Comparison of ENCODE assay signal across 19 cellular contexts in genomic region chr5:172078027-172078426, GRCh38.
DNase-seq lines count a peak whose midpoint lies in the region; ATAC-seq and TF ChIP-seq lines count a peak whose summit lies in the region.
"Had no signal": no experiment of that assay in that cellular context is flagged by ENCODE, and none has a peak within 500 bp of the region (broad histone marks: within the 10 kb centered on the region; RNA-seq: fewer than 3 reads in every experiment).

No MANE protein-coding gene starts in this region.

- H3K27me3 Mint-ChIP-seq in endodermal cell (ENCODE audit: insufficient read depth): no peaks in the 10 kb centered on the region
- H3K27me3 Mint-ChIP-seq in activated T-cell treated with anti-CD3 and anti-CD28 coated beads, Interleukin-2, amount 50 U/mL, for 4 hours (ENCODE audit: low read depth): no peaks in the 10 kb centered on the region
- H3K27me3 Mint-ChIP-seq: CD4-positive, CD25-positive, alpha-beta regulatory T cell; memory B cell; stimulated activated naive CD8-positive, alpha-beta T cell treated with anti-CD3 and anti-CD28 coated beads, Interleukin-15, amount 100 ng/mL, for 72 hours had no signal

- no peak for ATAC-seq in GM19395 (IDR thresholded peaks at IDR 0.05; ENCODE audit: unreplicated experiment)
- no peak for ATAC-seq in activated T-cell treated with anti-CD3 and anti-CD28 coated beads, Interleukin-2, amount 50 U/mL, for 4 hours

- TF ChIP-seq CTCF in endodermal cell (conservative IDR thresholded peaks at IDR 0.05) (no peak), sigmoid colon (IDR thresholded peaks at IDR 0.05) (no peak), GM10266 (IDR thresholded peaks at IDR 0.05; ENCODE audit: control insufficient read depth, insufficient read depth, low read depth, missing control alignments) (no peak)

- no peaks in the 10 kb centered on the region for H3K4me1 ChIP-seq in endodermal cell (ENCODE audit: control insufficient read depth, insufficient read depth, low read length)
- peaks cover 0 to 7% (median 0%) of the 10 kb centered on the region in 4 donors for H3K4me1 ChIP-seq in sigmoid colon

- no peaks in the 10 kb centered on the region for H3K4me1 Mint-ChIP-seq in endodermal cell
- H3K4me1 Mint-ChIP-seq in activated T-cell treated with anti-CD3 and anti-CD28 coated beads, Interleukin-2, amount 50 U/mL, for 4 hours (ENCODE audit: low read depth): peaks cover 18% of the 10 kb centered on the region
- H3K4me1 Mint-ChIP-seq: memory B cell had no signal

- H3K27me3 ChIP-seq in endodermal cell (ENCODE audit: control insufficient read depth, insufficient read depth, low read length, poor library complexity, severe bottlenecking): no peaks in the 10 kb centered on the region
- no peaks in the 10 kb centered on the region for H3K27me3 ChIP-seq in sigmoid colon
- H3K27me3 ChIP-seq: cardiac muscle cell, gastroesophageal sphincter, ovary, spleen had no signal

- peaks cover 4% of the 10 kb centered on the region for H3K9me3 Mint-ChIP-seq in endodermal cell
- H3K9me3 Mint-ChIP-seq in activated T-cell treated with anti-CD3 and anti-CD28 coated beads, Interleukin-2, amount 50 U/mL, for 4 hours: no peaks in the 10 kb centered on the region
- H3K9me3 Mint-ChIP-seq: CD4-positive, CD25-positive, alpha-beta regulatory T cell; memory B cell had no signal

- H3K27ac Mint-ChIP-seq in endodermal cell: no peak overlapping the region

- H3K36me3 Mint-ChIP-seq in endodermal cell (ENCODE audit: low read depth): peaks cover 9% of the 10 kb centered on the region
- peaks cover 51% of the 10 kb centered on the region for H3K36me3 Mint-ChIP-seq in activated T-cell treated with anti-CD3 and anti-CD28 coated beads, Interleukin-2, amount 50 U/mL, for 4 hours (ENCODE audit: insufficient read depth)

- H3K27ac ChIP-seq in endodermal cell (ENCODE audit: low read depth, low read length) (no peak overlapping the region), sigmoid colon (no peak overlapping the region)
- H3K27ac ChIP-seq: 22Rv1, cardiac muscle cell, gastroesophageal sphincter, ovary had no signal

- H3K36me3 ChIP-seq in endodermal cell (ENCODE audit: control insufficient read depth, insufficient read depth, low read length): no peaks in the 10 kb centered on the region
- H3K36me3 ChIP-seq in sigmoid colon: peaks cover 0 to 28% (median 3%) of the 10 kb centered on the region in 4 donors
- H3K36me3 ChIP-seq: cardiac muscle cell, ovary had no signal

- no peaks in the 10 kb centered on the region for H3K9me3 ChIP-seq in endodermal cell (ENCODE audit: control insufficient read depth, low read length)
- no peaks in the 10 kb centered on the region for H3K9me3 ChIP-seq in sigmoid colon
- H3K9me3 ChIP-seq: gastroesophageal sphincter, ovary, SK-N-SH, spleen had no signal

- H3K9ac ChIP-seq in endodermal cell (ENCODE audit: extremely low read depth, low read length, poor library complexity, severe bottlenecking): no peak overlapping the region
- H3K9ac ChIP-seq: SK-N-SH had no signal

- peak; percentile 54 for DNase-seq in NCI-H2171 treated with DMSO at 0.1 percent for 48 hours (lab: John Stamatoyannopoulos, UW)
- no peak for DNase-seq in NCI-H2171 (lab: John Stamatoyannopoulos, UW)
- peak; percentile 0 for DNase-seq in NCI-H82 treated with DMSO at 0.1 percent for 48 hours (lab: John Stamatoyannopoulos, UW; ENCODE audit: unreplicated experiment)
- DNase-seq in endodermal cell: peak; percentile 17
- DNase-seq in sigmoid colon: peak; percentile 24
- no peak for DNase-seq in GM10266 (ENCODE audit: extremely low spot score)
- DNase-seq in activated T-cell treated with anti-CD3 and anti-CD28 coated beads, Interleukin-2, amount 50 U/mL, for 4 hours: no peak
- DNase-seq: activated naive CD4-positive, alpha-beta T cell treated with anti-CD3 and anti-CD28 coated beads, Interleukin-2, amount 50 U/mL, for 16 hours; CD4-positive, CD25-positive, alpha-beta regulatory T cell; NCI-H1417 treated with DMSO at 0.1 percent for 48 hours; SK-N-SH; spleen; stimulated activated naive CD8-positive, alpha-beta T cell treated with anti-CD3 and anti-CD28 coated beads, Interleukin-15, amount 100 ng/mL, for 72 hours had no signal

- TF ChIP-seq POLR2A in sigmoid colon (IDR thresholded peaks at IDR 0.05): no peak

- no peak overlapping the region for H3K4me3 ChIP-seq in endodermal cell (ENCODE audit: low read length)
- no peak overlapping the region for H3K4me3 ChIP-seq in sigmoid colon
- H3K4me3 ChIP-seq: cardiac muscle cell, gastroesophageal sphincter, ovary, spleen had no signal

- intact Hi-C loops in sigmoid colon (cut with DNase I): no loop called here

- H3K4me3 Mint-ChIP-seq in endodermal cell: no peak overlapping the region
- no peak overlapping the region for H3K4me3 Mint-ChIP-seq in activated T-cell treated with anti-CD3 and anti-CD28 coated beads, Interleukin-2, amount 50 U/mL, for 4 hours
- H3K4me3 Mint-ChIP-seq: memory B cell; stimulated activated naive CD8-positive, alpha-beta T cell treated with anti-CD3 and anti-CD28 coated beads, Interleukin-15, amount 100 ng/mL, for 72 hours had no signal

- no peak for TF ChIP-seq EP300 in sigmoid colon (IDR thresholded peaks at IDR 0.05)

- 92 to 97% methylated on average over 3 to 4 of the region's 4 CpGs for WGBS in endodermal cell (ENCODE audit: insufficient coverage in 1 of 2, insufficient read length in 1 of 2), 2 experiments
- 58 to 87% methylated on average over 4 of the region's 4 CpGs for WGBS in sigmoid colon, 2 donors

Comparison
In these comparisons a context has a peak if more than half of its experiments do, and no peak if none do; other contexts are left out.
1. DNase-seq: peak in NCI-H2171 treated with DMSO at 0.1 percent for 48 hours (single experiment), NCI-H82 treated with DMSO at 0.1 percent for 48 hours (single experiment), endodermal cell (single experiment) and sigmoid colon (single experiment); none in NCI-H2171 (single experiment), GM10266 (single experiment) and activated T-cell treated with anti-CD3 and anti-CD28 coated beads, Interleukin-2, amount 50 U/mL, for 4 hours (single experiment).